ENCODE assay signal across 1 cellular context in the genomic region with DNA sequence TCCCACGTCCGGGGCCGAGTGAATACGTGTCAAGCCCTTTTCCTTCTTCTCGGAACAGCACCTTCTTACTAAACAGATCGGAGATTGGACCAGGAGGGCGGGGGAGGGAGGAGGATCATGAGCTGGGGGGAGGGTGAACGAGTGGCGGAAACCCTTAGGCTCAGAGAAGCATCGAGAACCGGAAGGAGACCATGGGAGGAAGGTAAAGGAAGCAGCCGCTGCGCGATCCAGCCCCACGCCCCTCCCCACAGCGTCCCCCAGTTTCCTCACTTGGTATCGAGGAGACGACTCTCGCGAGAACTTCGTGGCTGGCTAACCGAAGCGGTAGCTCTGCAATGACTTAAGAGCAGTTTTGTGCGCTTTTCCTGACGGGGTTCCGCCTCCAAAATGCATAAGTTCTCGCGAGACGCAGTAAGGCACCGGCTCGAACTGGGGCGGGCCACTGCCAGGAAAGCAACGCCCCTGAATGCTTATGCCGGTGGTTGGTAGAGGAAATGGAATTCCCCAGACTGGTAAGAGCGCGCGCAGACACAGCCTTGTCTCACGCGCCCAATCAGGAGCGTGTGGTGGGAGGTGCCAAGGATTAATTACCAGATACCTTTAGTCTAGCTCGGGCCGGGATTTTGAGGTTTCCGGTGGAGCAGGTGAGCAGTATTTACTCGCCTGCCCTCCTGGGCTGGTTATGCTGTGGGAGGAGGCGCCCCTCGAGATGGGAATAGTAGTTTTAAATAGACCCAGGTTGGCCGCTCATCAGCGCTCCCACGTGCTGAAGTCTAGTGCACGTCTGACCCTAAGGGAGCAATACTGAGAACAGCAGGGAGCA.
TF ChIP-seq lines count a peak whose summit lies in the region.

No MANE protein-coding gene starts in this region.

TF ChIP-seq in WTC11, 78 proteins besides CTCF, POLR2A, EP300 and RAD21 (continued from another document):
- TF ChIP-seq MLX (CRISPR knock-in tag; IDR thresholded peaks at IDR 0.05) = no peak
- TF ChIP-seq IRF2 (CRISPR knock-in tag; IDR thresholded peaks at IDR 0.05; ENCODE audit: borderline replicate concordance, low read depth) = no peak
- TF ChIP-seq SP1 (CRISPR knock-in tag; conservative IDR thresholded peaks at IDR 0.05) = peak; percentile 45; the same call in 1 of the 2 replicates
- TF ChIP-seq CREB1 (CRISPR knock-in tag; IDR thresholded peaks at IDR 0.05) = no peak; the same call in 1 of the 2 replicates
- TF ChIP-seq, protein P1, sequence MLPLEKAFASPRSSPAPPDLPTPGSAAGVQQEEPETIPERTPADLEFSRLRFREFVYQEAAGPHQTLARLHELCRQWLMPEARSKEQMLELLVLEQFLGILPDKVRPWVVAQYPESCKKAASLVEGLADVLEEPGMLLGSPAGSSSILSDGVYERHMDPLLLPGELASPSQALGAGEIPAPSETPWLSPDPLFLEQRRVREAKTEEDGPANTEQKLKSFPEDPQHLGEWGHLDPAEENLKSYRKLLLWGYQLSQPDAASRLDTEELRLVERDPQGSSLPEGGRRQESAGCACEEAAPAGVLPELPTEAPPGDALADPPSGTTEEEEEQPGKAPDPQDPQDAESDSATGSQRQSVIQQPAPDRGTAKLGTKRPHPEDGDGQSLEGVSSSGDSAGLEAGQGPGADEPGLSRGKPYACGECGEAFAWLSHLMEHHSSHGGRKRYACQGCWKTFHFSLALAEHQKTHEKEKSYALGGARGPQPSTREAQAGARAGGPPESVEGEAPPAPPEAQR (CRISPR knock-in tag; IDR thresholded peaks at IDR 0.05) = no peak
- peak; percentile 63; the same call in 1 of the 2 replicates for TF ChIP-seq CREM (CRISPR knock-in tag; IDR thresholded peaks at IDR 0.05)
- TF ChIP-seq JAZF1 (CRISPR knock-in tag; IDR thresholded peaks at IDR 0.05) = no peak
- no peak for TF ChIP-seq TP53 (CRISPR knock-in tag; IDR thresholded peaks at IDR 0.05)
- TF ChIP-seq CBFB (CRISPR knock-in tag; IDR thresholded peaks at IDR 0.05; ENCODE audit: low read depth) = no peak
- TF ChIP-seq, protein P2, sequence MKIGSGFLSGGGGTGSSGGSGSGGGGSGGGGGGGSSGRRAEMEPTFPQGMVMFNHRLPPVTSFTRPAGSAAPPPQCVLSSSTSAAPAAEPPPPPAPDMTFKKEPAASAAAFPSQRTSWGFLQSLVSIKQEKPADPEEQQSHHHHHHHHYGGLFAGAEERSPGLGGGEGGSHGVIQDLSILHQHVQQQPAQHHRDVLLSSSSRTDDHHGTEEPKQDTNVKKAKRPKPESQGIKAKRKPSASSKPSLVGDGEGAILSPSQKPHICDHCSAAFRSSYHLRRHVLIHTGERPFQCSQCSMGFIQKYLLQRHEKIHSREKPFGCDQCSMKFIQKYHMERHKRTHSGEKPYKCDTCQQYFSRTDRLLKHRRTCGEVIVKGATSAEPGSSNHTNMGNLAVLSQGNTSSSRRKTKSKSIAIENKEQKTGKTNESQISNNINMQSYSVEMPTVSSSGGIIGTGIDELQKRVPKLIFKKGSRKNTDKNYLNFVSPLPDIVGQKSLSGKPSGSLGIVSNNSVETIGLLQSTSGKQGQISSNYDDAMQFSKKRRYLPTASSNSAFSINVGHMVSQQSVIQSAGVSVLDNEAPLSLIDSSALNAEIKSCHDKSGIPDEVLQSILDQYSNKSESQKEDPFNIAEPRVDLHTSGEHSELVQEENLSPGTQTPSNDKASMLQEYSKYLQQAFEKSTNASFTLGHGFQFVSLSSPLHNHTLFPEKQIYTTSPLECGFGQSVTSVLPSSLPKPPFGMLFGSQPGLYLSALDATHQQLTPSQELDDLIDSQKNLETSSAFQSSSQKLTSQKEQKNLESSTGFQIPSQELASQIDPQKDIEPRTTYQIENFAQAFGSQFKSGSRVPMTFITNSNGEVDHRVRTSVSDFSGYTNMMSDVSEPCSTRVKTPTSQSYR (CRISPR knock-in tag; IDR thresholded peaks at IDR 0.05) = no peak
- TF ChIP-seq ZBTB21 (CRISPR knock-in tag; IDR thresholded peaks at IDR 0.05; ENCODE audit: borderline replicate concordance) = no peak
- TF ChIP-seq JUN (CRISPR knock-in tag; IDR thresholded peaks at IDR 0.05) = no peak
- TF ChIP-seq, protein P3, sequence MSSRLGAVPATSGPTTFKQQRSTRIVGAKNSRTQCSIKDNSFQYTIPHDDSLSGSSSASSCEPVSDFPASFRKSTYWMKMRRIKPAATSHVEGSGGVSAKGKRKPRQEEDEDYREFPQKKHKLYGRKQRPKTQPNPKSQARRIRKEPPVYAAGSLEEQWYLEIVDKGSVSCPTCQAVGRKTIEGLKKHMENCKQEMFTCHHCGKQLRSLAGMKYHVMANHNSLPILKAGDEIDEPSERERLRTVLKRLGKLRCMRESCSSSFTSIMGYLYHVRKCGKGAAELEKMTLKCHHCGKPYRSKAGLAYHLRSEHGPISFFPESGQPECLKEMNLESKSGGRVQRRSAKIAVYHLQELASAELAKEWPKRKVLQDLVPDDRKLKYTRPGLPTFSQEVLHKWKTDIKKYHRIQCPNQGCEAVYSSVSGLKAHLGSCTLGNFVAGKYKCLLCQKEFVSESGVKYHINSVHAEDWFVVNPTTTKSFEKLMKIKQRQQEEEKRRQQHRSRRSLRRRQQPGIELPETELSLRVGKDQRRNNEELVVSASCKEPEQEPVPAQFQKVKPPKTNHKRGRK (CRISPR knock-in tag; IDR thresholded peaks at IDR 0.05; ENCODE audit: borderline replicate concordance) = no peak
- TF ChIP-seq ZNF423 (CRISPR knock-in tag; IDR thresholded peaks at IDR 0.05) = no peak
- TF ChIP-seq ELF4 (CRISPR knock-in tag; IDR thresholded peaks at IDR 0.05; ENCODE audit: low read depth) = no peak
- TF ChIP-seq ZNF138 (CRISPR knock-in tag; conservative IDR thresholded peaks at IDR 0.05) = no peak
- TF ChIP-seq, protein P4, sequence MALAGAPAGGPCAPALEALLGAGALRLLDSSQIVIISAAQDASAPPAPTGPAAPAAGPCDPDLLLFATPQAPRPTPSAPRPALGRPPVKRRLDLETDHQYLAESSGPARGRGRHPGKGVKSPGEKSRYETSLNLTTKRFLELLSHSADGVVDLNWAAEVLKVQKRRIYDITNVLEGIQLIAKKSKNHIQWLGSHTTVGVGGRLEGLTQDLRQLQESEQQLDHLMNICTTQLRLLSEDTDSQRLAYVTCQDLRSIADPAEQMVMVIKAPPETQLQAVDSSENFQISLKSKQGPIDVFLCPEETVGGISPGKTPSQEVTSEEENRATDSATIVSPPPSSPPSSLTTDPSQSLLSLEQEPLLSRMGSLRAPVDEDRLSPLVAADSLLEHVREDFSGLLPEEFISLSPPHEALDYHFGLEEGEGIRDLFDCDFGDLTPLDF (CRISPR knock-in tag; IDR thresholded peaks at IDR 0.05) = peak; percentile 75; the same call in 1 of the 2 replicates
- TF ChIP-seq, protein P5, sequence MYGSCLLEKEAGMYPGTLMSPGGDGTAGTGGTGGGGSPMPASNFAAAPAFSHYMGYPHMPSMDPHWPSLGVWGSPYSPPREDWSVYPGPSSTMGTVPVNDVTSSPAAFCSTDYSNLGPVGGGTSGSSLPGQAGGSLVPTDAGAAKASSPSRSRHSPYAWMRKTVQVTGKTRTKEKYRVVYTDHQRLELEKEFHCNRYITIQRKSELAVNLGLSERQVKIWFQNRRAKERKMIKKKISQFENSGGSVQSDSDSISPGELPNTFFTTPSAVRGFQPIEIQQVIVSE (CRISPR knock-in tag; IDR thresholded peaks at IDR 0.05; ENCODE audit: borderline replicate concordance) = no peak
- no peak for TF ChIP-seq EMX1 (CRISPR knock-in tag; IDR thresholded peaks at IDR 0.05)
- no peak for TF ChIP-seq ZNF416 (CRISPR knock-in tag; IDR thresholded peaks at IDR 0.05)
- no peak for TF ChIP-seq FOXP1 (CRISPR knock-in tag; IDR thresholded peaks at IDR 0.05; ENCODE audit: borderline replicate concordance)
- no peak for TF ChIP-seq ZNF671 (CRISPR knock-in tag; IDR thresholded peaks at IDR 0.05)
- TF ChIP-seq OVOL2 (CRISPR knock-in tag; IDR thresholded peaks at IDR 0.05; ENCODE audit: borderline replicate concordance) = no peak
- no peak for TF ChIP-seq TCF7 (CRISPR knock-in tag; IDR thresholded peaks at IDR 0.05; ENCODE audit: low read depth)
- TF ChIP-seq ATF2 (CRISPR knock-in tag; IDR thresholded peaks at IDR 0.05; ENCODE audit: borderline replicate concordance, low read depth) = no peak
- peak; percentile 41; the same call in 1 of the 2 replicates for TF ChIP-seq MYBL2 (CRISPR knock-in tag; IDR thresholded peaks at IDR 0.05)
- TF ChIP-seq TEAD4 (CRISPR knock-in tag; IDR thresholded peaks at IDR 0.05) = no peak
- TF ChIP-seq FOXJ3 (CRISPR knock-in tag; IDR thresholded peaks at IDR 0.05; ENCODE audit: borderline replicate concordance) = no peak
- TF ChIP-seq, protein P6, sequence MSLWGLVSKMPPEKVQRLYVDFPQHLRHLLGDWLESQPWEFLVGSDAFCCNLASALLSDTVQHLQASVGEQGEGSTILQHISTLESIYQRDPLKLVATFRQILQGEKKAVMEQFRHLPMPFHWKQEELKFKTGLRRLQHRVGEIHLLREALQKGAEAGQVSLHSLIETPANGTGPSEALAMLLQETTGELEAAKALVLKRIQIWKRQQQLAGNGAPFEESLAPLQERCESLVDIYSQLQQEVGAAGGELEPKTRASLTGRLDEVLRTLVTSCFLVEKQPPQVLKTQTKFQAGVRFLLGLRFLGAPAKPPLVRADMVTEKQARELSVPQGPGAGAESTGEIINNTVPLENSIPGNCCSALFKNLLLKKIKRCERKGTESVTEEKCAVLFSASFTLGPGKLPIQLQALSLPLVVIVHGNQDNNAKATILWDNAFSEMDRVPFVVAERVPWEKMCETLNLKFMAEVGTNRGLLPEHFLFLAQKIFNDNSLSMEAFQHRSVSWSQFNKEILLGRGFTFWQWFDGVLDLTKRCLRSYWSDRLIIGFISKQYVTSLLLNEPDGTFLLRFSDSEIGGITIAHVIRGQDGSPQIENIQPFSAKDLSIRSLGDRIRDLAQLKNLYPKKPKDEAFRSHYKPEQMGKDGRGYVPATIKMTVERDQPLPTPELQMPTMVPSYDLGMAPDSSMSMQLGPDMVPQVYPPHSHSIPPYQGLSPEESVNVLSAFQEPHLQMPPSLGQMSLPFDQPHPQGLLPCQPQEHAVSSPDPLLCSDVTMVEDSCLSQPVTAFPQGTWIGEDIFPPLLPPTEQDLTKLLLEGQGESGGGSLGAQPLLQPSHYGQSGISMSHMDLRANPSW (CRISPR knock-in tag; conservative IDR thresholded peaks at IDR 0.05; ENCODE audit: low read depth) = no peak
- no peak for TF ChIP-seq ZNF396 (CRISPR knock-in tag; IDR thresholded peaks at IDR 0.05; ENCODE audit: borderline replicate concordance)
- no peak for TF ChIP-seq ATF6 (CRISPR knock-in tag; IDR thresholded peaks at IDR 0.05)
- TF ChIP-seq SMAD3 (CRISPR knock-in tag; IDR thresholded peaks at IDR 0.05; ENCODE audit: borderline replicate concordance) = peak; percentile 54; the same call in 1 of the 2 replicates
- TF ChIP-seq, protein P7, sequence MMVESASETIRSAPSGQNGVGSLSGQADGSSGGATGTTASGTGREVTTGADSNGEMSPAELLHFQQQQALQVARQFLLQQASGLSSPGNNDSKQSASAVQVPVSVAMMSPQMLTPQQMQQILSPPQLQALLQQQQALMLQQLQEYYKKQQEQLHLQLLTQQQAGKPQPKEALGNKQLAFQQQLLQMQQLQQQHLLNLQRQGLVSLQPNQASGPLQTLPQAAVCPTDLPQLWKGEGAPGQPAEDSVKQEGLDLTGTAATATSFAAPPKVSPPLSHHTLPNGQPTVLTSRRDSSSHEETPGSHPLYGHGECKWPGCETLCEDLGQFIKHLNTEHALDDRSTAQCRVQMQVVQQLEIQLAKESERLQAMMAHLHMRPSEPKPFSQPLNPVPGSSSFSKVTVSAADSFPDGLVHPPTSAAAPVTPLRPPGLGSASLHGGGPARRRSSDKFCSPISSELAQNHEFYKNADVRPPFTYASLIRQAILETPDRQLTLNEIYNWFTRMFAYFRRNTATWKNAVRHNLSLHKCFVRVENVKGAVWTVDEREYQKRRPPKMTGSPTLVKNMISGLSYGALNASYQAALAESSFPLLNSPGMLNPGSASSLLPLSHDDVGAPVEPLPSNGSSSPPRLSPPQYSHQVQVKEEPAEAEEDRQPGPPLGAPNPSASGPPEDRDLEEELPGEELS (CRISPR knock-in tag; IDR thresholded peaks at IDR 0.05) = 0 out of 2 replicates have a peak, but pooled peaks have one; percentile 8
- 0 out of 2 replicates have a peak, but pooled peaks have one; percentile 24 for TF ChIP-seq KAT7 (CRISPR knock-in tag; IDR thresholded peaks at IDR 0.05; ENCODE audit: borderline replicate concordance)
- peak; percentile 65; the same call in 1 of the 2 replicates for TF ChIP-seq E2F5 (CRISPR knock-in tag; IDR thresholded peaks at IDR 0.05)
- no peak for TF ChIP-seq NFATC4 (CRISPR knock-in tag; IDR thresholded peaks at IDR 0.05)
- TF ChIP-seq ZNF263 (CRISPR knock-in tag; IDR thresholded peaks at IDR 0.05; ENCODE audit: low read depth) = no peak
- no peak for TF ChIP-seq PRRX2 (CRISPR knock-in tag; IDR thresholded peaks at IDR 0.05)
TF ChIP-seq in WTC11: peak in this region for 15.
